ENCODE assay signal across 13 cellular contexts in the genomic region with DNA sequence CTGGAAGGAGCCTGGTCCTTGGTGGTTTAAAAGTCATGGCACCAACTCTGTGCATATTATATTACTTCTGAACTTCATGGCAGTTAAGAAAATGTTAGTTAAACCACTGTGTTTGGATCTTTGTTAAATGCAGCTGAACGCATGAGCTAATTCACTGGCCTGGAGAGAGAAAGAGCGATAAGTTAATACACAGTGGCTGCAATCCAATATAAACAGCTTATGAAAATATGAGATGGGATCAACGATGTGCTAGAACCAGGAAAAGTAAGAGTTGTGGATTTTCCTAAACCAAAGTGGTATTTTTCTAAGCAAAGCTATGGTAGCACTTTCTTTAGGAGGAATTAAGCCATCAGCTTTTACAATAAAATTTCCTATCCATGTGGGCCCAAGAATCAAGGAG.
"Had no signal": no experiment of that assay in that cellular context is flagged by ENCODE, and none has a peak within 500 bp of the region (broad histone marks: within the 10 kb centered on the region; RNA-seq: fewer than 3 reads in every experiment).

No MANE protein-coding gene starts in this region.

- H3K36me3 ChIP-seq: breast epithelium, esophagus squamous epithelium, gastrocnemius medialis, prostate gland had no signal

- H3K4me1 ChIP-seq: breast epithelium, esophagus squamous epithelium, gastrocnemius medialis, prostate gland had no signal

- H3K36me3 Mint-ChIP-seq: naive thymus-derived CD4-positive, alpha-beta T cell; type B pancreatic cell had no signal

- DNase-seq: activated CD4-positive, alpha-beta T cell treated with anti-CD3 and anti-CD28 coated beads, Interleukin-2, amount 50 U/mL, for 1 hour; activated CD4-positive, CD25-positive, alpha-beta regulatory T cell; activated naive CD4-positive, alpha-beta T cell treated with anti-CD3 and anti-CD28 coated beads, Interleukin-2, amount 50 U/mL, for 16 hours; activated T-cell treated with anti-CD3 and anti-CD28 coated beads for 4 hours; esophagus squamous epithelium; gastrocnemius medialis; naive thymus-derived CD4-positive, alpha-beta T cell; stimulated activated naive CD4-positive, alpha-beta T cell had no signal

- H3K4me3 Mint-ChIP-seq: naive thymus-derived CD4-positive, alpha-beta T cell; type B pancreatic cell had no signal

- H3K27ac Mint-ChIP-seq: naive thymus-derived CD4-positive, alpha-beta T cell; type B pancreatic cell had no signal

- H3K27ac ChIP-seq: breast epithelium, esophagus squamous epithelium, gastrocnemius medialis, prostate gland had no signal

- H3K9me3 ChIP-seq: breast epithelium, esophagus squamous epithelium, gastrocnemius medialis, prostate gland had no signal

- H3K4me3 ChIP-seq: breast epithelium, esophagus squamous epithelium, gastrocnemius medialis, lung, prostate gland had no signal

- H3K27me3 ChIP-seq: breast epithelium, gastrocnemius medialis had no signal

- H3K4me1 Mint-ChIP-seq: naive thymus-derived CD4-positive, alpha-beta T cell had no signal

- ATAC-seq: gastrocnemius medialis; naive thymus-derived CD4-positive, alpha-beta T cell; sciatic nerve had no signal
